8 cellular contexts compared by ENCODE assay signal in the genomic region with DNA sequence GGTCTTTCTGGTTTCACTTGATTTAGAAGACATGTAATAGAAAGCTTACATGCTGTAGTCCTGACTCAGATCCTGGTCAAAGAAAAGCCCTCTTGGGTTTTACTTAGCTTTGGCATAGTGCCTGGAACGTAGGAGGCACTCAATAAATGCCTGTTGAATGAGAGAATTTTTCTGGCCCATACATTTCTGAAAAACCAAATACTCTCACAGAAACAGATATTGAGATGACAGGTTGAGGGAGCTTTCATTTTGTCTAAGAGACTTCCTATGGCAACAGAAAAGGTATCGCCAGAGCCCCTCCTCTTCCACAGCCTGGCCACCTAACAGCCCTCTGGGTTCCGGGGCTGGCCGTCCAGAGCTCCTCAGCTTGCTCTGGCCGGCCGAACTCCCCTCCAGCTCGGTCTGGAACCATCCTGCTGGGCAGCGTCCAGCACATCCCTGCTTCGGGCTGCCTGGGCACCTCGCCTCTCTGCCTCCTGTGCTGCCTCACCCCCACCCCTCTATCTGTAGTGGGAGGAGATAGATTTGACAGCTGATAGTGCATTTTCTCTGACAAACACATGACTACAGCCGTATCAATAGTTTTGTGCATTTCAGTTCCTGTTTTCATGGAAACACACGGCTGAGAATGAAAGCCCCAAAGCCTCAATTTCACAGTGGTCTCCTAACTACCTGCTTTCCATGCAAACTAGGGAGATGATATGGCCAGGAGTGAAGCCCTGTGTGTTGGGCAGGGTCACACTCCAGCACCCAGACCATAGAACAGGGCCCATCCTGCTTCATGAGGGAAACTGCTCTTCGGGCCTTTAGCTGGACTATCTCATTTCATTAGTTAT. TPM values are rescaled to one million over a fixed set of nuclear protein-coding genes. Genes with fewer than 3 reads are reported as not detected.
A peak's percentile ranks its signal among the peaks of the same experiment; 100 is the strongest.
DNase-seq lines count a peak whose midpoint lies in the region; ATAC-seq and TF ChIP-seq lines count a peak whose summit lies in the region.

No MANE protein-coding gene starts in this region.

- peak overlapping the region; percentile 49 to 80 (median 72) for H3K27ac ChIP-seq in sigmoid colon

- ATAC-seq in GM18519 (IDR thresholded peaks at IDR 0.05; ENCODE audit: low FRiP score, unreplicated experiment) (peak; percentile 64), GM21786 (IDR thresholded peaks at IDR 0.05; ENCODE audit: unreplicated experiment) (peak; percentile 83)

- H3K9me3 ChIP-seq in sigmoid colon = no peaks in the 10 kb centered on the region

- intact Hi-C loops in sigmoid colon (cut with DNase I) = no loop called here

- H3K4me3 ChIP-seq in sigmoid colon = no peak overlapping the region

- TF ChIP-seq EP300 in Ishikawa (IDR thresholded peaks at IDR 0.05; ENCODE audit: borderline replicate concordance) = no peak
- no peak for TF ChIP-seq EP300 in sigmoid colon (IDR thresholded peaks at IDR 0.05)

- H3K36me3 ChIP-seq in sigmoid colon = no peaks in the 10 kb centered on the region

- DNase-seq in dermis blood vessel endothelial cell (peak; percentile 90), sigmoid colon (no peak), NCI-H2029 treated with DMSO at 0.1 percent for 48 hours (lab: John Stamatoyannopoulos, UW) (no peak), midbrain (lab: John Stamatoyannopoulos, UW) (no peak), KG1 (lab: John Stamatoyannopoulos, UW) (no peak)

- 76 to 82% methylated on average over 13 of the region's 13 CpGs for WGBS in sigmoid colon, 2 donors

- peaks cover 0 to 28% (median 24%) of the 10 kb centered on the region in 4 donors for H3K4me1 ChIP-seq in sigmoid colon

- no peaks in the 10 kb centered on the region for H3K27me3 ChIP-seq in sigmoid colon

- no peak for TF ChIP-seq POLR2A in sigmoid colon (IDR thresholded peaks at IDR 0.05)

- TF ChIP-seq RAD21 in Ishikawa (IDR thresholded peaks at IDR 0.05; ENCODE audit: low read depth) = no peak

- TF ChIP-seq CTCF in sigmoid colon (IDR thresholded peaks at IDR 0.05) = no peak

TF ChIP-seq in Ishikawa, 13 proteins besides CTCF, POLR2A, EP300 and RAD21:
- TF ChIP-seq CEBPB (IDR thresholded peaks at IDR 0.05) (no peak), TCF12 (IDR thresholded peaks at IDR 0.05; ENCODE audit: low read depth) (no peak), NFIC (IDR thresholded peaks at IDR 0.05) (peak; percentile 62; the same call in 1 of the 2 replicates), CREB1 (IDR thresholded peaks at IDR 0.05; ENCODE audit: low read depth) (no peak), TEAD4 (IDR thresholded peaks at IDR 0.05) (no peak)
- TF ChIP-seq, protein P1, sequence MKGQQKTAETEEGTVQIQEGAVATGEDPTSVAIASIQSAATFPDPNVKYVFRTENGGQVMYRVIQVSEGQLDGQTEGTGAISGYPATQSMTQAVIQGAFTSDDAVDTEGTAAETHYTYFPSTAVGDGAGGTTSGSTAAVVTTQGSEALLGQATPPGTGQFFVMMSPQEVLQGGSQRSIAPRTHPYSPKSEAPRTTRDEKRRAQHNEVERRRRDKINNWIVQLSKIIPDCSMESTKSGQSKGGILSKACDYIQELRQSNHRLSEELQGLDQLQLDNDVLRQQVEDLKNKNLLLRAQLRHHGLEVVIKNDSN (IDR thresholded peaks at IDR 0.05) = no peak
- TF ChIP-seq, protein P2, sequence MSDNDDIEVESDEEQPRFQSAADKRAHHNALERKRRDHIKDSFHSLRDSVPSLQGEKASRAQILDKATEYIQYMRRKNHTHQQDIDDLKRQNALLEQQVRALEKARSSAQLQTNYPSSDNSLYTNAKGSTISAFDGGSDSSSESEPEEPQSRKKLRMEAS (IDR thresholded peaks at IDR 0.05) = no peak

RNA-seq across cellular contexts. Expression of a gene that starts 1.1 kb away (rescaled TPM):
- total RNA-seq in dermis blood vessel endothelial cell = not detected in 2 replicates
- not detected for total RNA-seq in sigmoid colon
- polyA plus RNA-seq in sigmoid colon = not detected

RNA-seq across cellular contexts. Expression of a gene that starts 16.9 kb away (rescaled TPM):
- total RNA-seq in dermis blood vessel endothelial cell (not detected in 2 replicates), sigmoid colon (not detected)
- polyA plus RNA-seq in sigmoid colon = under 1 TPM in 1 of 3 donors, not detected in 2; 0.15 TPM
